In the genomic region with DNA sequence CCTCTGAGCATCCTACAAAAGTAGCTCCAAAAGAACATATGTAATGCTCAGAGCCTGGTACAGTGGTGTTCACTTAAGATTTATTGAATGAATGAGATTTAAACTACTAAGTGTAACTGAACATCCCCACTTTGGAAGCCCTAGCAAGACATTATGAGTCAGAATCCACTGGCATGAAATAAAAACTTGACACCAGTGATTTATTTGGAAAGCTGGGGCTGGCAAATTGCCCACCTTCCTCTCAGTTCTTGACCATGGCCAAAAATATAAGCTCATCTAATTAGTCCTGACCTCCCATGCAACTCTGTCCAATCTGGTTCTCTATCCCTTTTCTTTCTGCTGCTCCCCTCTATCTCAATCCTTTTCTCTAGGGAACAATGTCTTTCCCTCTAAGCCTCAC, we compare ENCODE assay signal across 20 cellular contexts.
A peak's percentile ranks its signal among the peaks of the same experiment; 100 is the strongest.
DNase-seq lines count a peak whose midpoint lies in the region; ATAC-seq and TF ChIP-seq lines count a peak whose summit lies in the region.
"Had no signal": no experiment of that assay in that cellular context is flagged by ENCODE, and none has a peak within 500 bp of the region (broad histone marks: within the 10 kb centered on the region; RNA-seq: fewer than 3 reads in every experiment).

No MANE protein-coding gene starts in this region.

- no peaks in the 10 kb centered on the region for H3K79me2 ChIP-seq in PC-3 (ENCODE audit: low read length)

- no peaks in the 10 kb centered on the region for H4K20me1 ChIP-seq in PC-3 (ENCODE audit: low read length)
- H4K20me1 ChIP-seq: BLaER1 had no signal

- ATAC-seq in PC-3 (0 out of 2 replicates have a peak, but pooled peaks have one; percentile 37), GM18502 (IDR thresholded peaks at IDR 0.05; ENCODE audit: poor library complexity, unreplicated experiment) (no peak), HG02610 (IDR thresholded peaks at IDR 0.05; ENCODE audit: unreplicated experiment) (no peak)
- ATAC-seq: effector memory CD8-positive, alpha-beta T cell had no signal

- CTCF ChIA-PET in PC-3 (lab: Charles Lee), result no interaction called here

- no peaks in the 10 kb centered on the region for H3F3A ChIP-seq in PC-3 (ENCODE audit: low read length, unreplicated experiment)

- no peaks in the 10 kb centered on the region for H3K9me3 ChIP-seq in PC-3 (ENCODE audit: low read length)
- H3K9me3 ChIP-seq: BLaER1, thoracic aorta had no signal

- no peaks in the 10 kb centered on the region for H3K27me3 ChIP-seq in PC-3 (ENCODE audit: low read length)
- H3K27me3 ChIP-seq: BLaER1 had no signal

- H2AFZ ChIP-seq in PC-3 (ENCODE audit: low read length), result no peak overlapping the region

- no peak for TF ChIP-seq CTCF in PC-3 (conservative IDR thresholded peaks at IDR 0.05; ENCODE audit: low read depth, low read length)

- POLR2A ChIA-PET in PC-3 (lab: Charles Lee; ENCODE audit: unreplicated experiment), result no interaction called here

- no peak overlapping the region for H3K9ac ChIP-seq in PC-3 (ENCODE audit: low read length)
- H3K9ac ChIP-seq: BLaER1 had no signal

- H3K36me3 ChIP-seq in PC-3 (ENCODE audit: low read depth, low read length), result no peaks in the 10 kb centered on the region
- H3K36me3 ChIP-seq: thoracic aorta, WERI-Rb-1 had no signal

- no TSS peak for BruUV-seq in PC-3 (replicated peaks; lab: Mats Ljungman, UMichigan)

- H3K27ac ChIP-seq in PC-3 (ENCODE audit: low read length), result no peak overlapping the region
- H3K27ac ChIP-seq: BLaER1, thoracic aorta, WERI-Rb-1 had no signal

- DNase-seq in ELR (ENCODE audit: low read depth), result peak; percentile 3
- DNase-seq in PC-3, result peak; percentile 12
- DNase-seq in fibroblast of gingiva (ENCODE audit: low read depth), result peak; percentile 64
- DNase-seq in lung microvascular endothelial cell (ENCODE audit: low read depth in 2 of 2), result peak; percentile 12 to 69
- no peak for DNase-seq in UCSD-AML1 (lab: John Stamatoyannopoulos, UW; ENCODE audit: unreplicated experiment)
- DNase-seq in HuH-7 (ENCODE audit: low spot score), result no peak
- DNase-seq: activated CD4-positive, alpha-beta memory T cell treated with anti-CD3 and anti-CD28 coated beads, Interleukin-2, amount 10 ng/mL, durations not matched to agents 7 days and 5 days; activated T-cell treated with anti-CD3 and anti-CD28 coated beads, Interleukin-2, amount 50 U/mL, for 48 hours; central memory CD4-positive, alpha-beta T cell; effector memory CD8-positive, alpha-beta T cell; GOT3; Kasumi-1; NCI-H146; NCI-H2227 treated with DMSO at 0.1 percent for 48 hours; SHP77; WERI-Rb-1 had no signal

- H3K4me1 ChIP-seq in PC-3 (ENCODE audit: insufficient read depth, low read length), result no peaks in the 10 kb centered on the region
- H3K4me1 ChIP-seq: BLaER1 had no signal

- no peak overlapping the region for H3K4me2 ChIP-seq in PC-3 (ENCODE audit: low read length)
- H3K4me2 ChIP-seq: BLaER1 had no signal

- H3K9me2 ChIP-seq in PC-3 (replicated peaks; ENCODE audit: low read length), result no peaks in the 10 kb centered on the region

- intact Hi-C loops in PC-3 (cut with micrococcal nuclease), result no loop called here

- H3K4me3 ChIP-seq in PC-3 (ENCODE audit: low read length), result no peak overlapping the region
- H3K4me3 ChIP-seq: BLaER1, thoracic aorta had no signal

Comparison
In these comparisons a context has a peak if more than half of its experiments do, and no peak if none do; other contexts are left out.
1. DNase-seq: peak in ELR (single experiment), PC-3 (single experiment), fibroblast of gingiva (single experiment) and lung microvascular endothelial cell (2 of 2); none in UCSD-AML1 (single experiment) and HuH-7 (single experiment).